ENCODE assay signal across 11 cellular contexts in the genomic region with DNA sequence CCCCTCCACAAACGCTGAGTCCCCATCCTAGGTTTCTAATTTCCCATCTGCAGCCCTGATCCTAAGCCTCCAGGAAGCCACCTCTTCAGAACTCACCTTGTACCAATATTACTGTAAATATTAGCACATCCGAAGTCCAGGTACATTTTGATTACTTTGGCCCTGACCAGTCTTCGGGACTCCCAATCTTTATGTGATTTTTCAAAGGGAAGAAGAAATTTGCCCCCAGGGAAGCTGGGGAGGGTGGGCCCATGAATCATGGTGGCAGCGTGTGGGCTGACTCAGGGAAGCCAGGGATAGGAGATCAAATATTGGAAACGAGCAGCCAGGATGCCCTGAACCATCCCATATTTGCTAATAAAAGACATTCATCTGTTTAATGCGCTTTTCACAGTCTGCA. TPM values are rescaled to one million over a fixed set of nuclear protein-coding genes. Genes with fewer than 3 reads are reported as not detected.
DNase-seq lines count a peak whose midpoint lies in the region; ATAC-seq and TF ChIP-seq lines count a peak whose summit lies in the region.
"Had no signal": no experiment of that assay in that cellular context is flagged by ENCODE, and none has a peak within 500 bp of the region (broad histone marks: within the 10 kb centered on the region; RNA-seq: fewer than 3 reads in every experiment).

No MANE protein-coding gene starts in this region.

- ATAC-seq in T-helper 17 cell = no peak

- TF ChIP-seq RAD21 in liver (IDR thresholded peaks at IDR 0.05) = no peak

- H3K4me2 ChIP-seq in MM.1S (ENCODE audit: low read depth, low read length) = peak overlapping the region; percentile 21; the same call in 1 of the 2 replicates
- H3K4me2 ChIP-seq: BLaER1 treated with 17β-estradiol and CSF1 and Interleukin-3, amounts not matched to agents 10 nM and 100 nM had no signal

- no peak for TF ChIP-seq CTCF in MM.1S (IDR thresholded peaks at IDR 0.05; ENCODE audit: low read length)
- no peak for TF ChIP-seq CTCF in liver (IDR thresholded peaks at IDR 0.05; ENCODE audit: low read depth, low read length, missing input control)
- no peak for TF ChIP-seq CTCF in tibial artery (IDR thresholded peaks at IDR 0.05)

- H3K4me3 ChIP-seq in MM.1S (ENCODE audit: low read length) = no peak overlapping the region
- peak overlapping the region in 1 of 3 donors; percentile 20 for H3K4me3 ChIP-seq in liver (ENCODE audit: low read depth in 1 of 3, low read length in 3 of 3)
- H3K4me3 ChIP-seq in tibial artery = no peak overlapping the region
- H3K4me3 ChIP-seq: BLaER1 treated with 17β-estradiol and CSF1 and Interleukin-3, amounts not matched to agents 10 nM and 100 nM had no signal

- H3K4me1 ChIP-seq in MM.1S (ENCODE audit: low read length) (peaks cover 16% of the 10 kb centered on the region), liver (ENCODE audit: control insufficient read depth in 4 of 4, insufficient read depth in 4 of 4, low read length in 3 of 4) (peaks cover 2 to 27% (median 21%) of the 10 kb centered on the region in 4 donors), tibial artery (peaks cover 0 to 7% (median 0%) of the 10 kb centered on the region in 4 donors)

- H3K79me2 ChIP-seq in MM.1S (ENCODE audit: low read length) = no peaks in the 10 kb centered on the region

- peak overlapping the region; percentile 21 for H3K27ac Mint-ChIP-seq in T-helper 17 cell
- H3K27ac Mint-ChIP-seq: T-helper 2 cell treated with Interferon-gamma antibody and Interleukin-4, amounts not matched to agents 5 μg/mL and 100 μg/mL, for 36 hours had no signal

- H3K27ac ChIP-seq in MM.1S (ENCODE audit: low read length) (no peak overlapping the region), liver (ENCODE audit: low read depth in 1 of 2, low read length in 2 of 2) (peak overlapping the region; percentile 34 to 37), tibial artery (no peak overlapping the region)
- H3K27ac ChIP-seq: BLaER1 treated with 17β-estradiol and CSF1 and Interleukin-3, amounts not matched to agents 10 nM and 100 nM had no signal

- 22% methylated on average over 6 of the region's 6 CpGs for WGBS in liver

- no peaks in the 10 kb centered on the region for H4K20me1 ChIP-seq in MM.1S (ENCODE audit: insufficient read depth, low read length)
- H4K20me1 ChIP-seq: BLaER1 treated with 17β-estradiol and CSF1 and Interleukin-3, amounts not matched to agents 10 nM and 100 nM had no signal

- DNase-seq in ELF-1 (ENCODE audit: low read depth, low spot score) (peak; percentile 36), MM.1S (no peak), T-helper 17 cell (no peak), tibial artery (no peak), NCI-H2029 treated with DMSO at 0.1 percent for 48 hours (lab: John Stamatoyannopoulos, UW) (no peak), DMS79 (lab: John Stamatoyannopoulos, UW) (no peak)
- no peak for DNase-seq in effector CD4-positive, alpha-beta T cell
- DNase-seq: NCI-H2081 treated with DMSO at 0.1 percent for 48 hours had no signal

- intact Hi-C loops in tibial artery (cut with DNase I; ENCODE audit: low total_unique reads) = no loop called here

- no peaks in the 10 kb centered on the region for H3K9me2 ChIP-seq in MM.1S (replicated peaks; ENCODE audit: insufficient read depth, low read length)

- H3K9ac ChIP-seq in MM.1S (ENCODE audit: low read length) = no peak overlapping the region
- no peak overlapping the region for H3K9ac ChIP-seq in liver (ENCODE audit: low read depth in 1 of 2, low read length in 2 of 2)
- H3K9ac ChIP-seq: BLaER1 treated with 17β-estradiol and CSF1 and Interleukin-3, amounts not matched to agents 10 nM and 100 nM had no signal

- H3K27me3 Mint-ChIP-seq in T-helper 17 cell = peaks cover 45% of the 10 kb centered on the region

- H2AFZ ChIP-seq in MM.1S (ENCODE audit: low read length) = no peak overlapping the region

- no peak overlapping the region for H3K4me3 Mint-ChIP-seq in T-helper 17 cell
- H3K4me3 Mint-ChIP-seq: T-helper 2 cell treated with Interferon-gamma antibody and Interleukin-4, amounts not matched to agents 5 μg/mL and 100 μg/mL, for 36 hours had no signal

- H3K9me3 ChIP-seq in MM.1S (replicated peaks; ENCODE audit: insufficient read depth, low read length) (no peaks in the 10 kb centered on the region), T-helper 17 cell (ENCODE audit: control insufficient read depth, low read length, poor library complexity, severe bottlenecking) (no peaks in the 10 kb centered on the region), liver (ENCODE audit: control insufficient read depth in 4 of 4, low read length in 3 of 4) (no peaks in the 10 kb centered on the region), tibial artery (no peaks in the 10 kb centered on the region)
- H3K9me3 ChIP-seq: BLaER1 treated with 17β-estradiol and CSF1 and Interleukin-3, amounts not matched to agents 10 nM and 100 nM had no signal

- peaks cover 14% of the 10 kb centered on the region for H3F3A ChIP-seq in MM.1S (ENCODE audit: insufficient read depth, low read length)

- H3K36me3 Mint-ChIP-seq in T-helper 17 cell (ENCODE audit: low read depth) = peaks cover 4% of the 10 kb centered on the region

- H3K4me1 Mint-ChIP-seq in T-helper 17 cell = peaks cover 14% of the 10 kb centered on the region

- H3K36me3 ChIP-seq in MM.1S (replicated peaks; ENCODE audit: insufficient read depth, low read length) (no peaks in the 10 kb centered on the region), liver (ENCODE audit: control insufficient read depth in 4 of 4, insufficient read depth in 3 of 4, low read depth in 1 of 4, low read length in 3 of 4) (no peaks in the 10 kb centered on the region), tibial artery (no peaks in the 10 kb centered on the region)
- H3K36me3 ChIP-seq: BLaER1 treated with 17β-estradiol and CSF1 and Interleukin-3, amounts not matched to agents 10 nM and 100 nM had no signal

- H3K27me3 ChIP-seq in MM.1S (replicated peaks; ENCODE audit: insufficient read depth, low read length) (no peaks in the 10 kb centered on the region), liver (ENCODE audit: control insufficient read depth in 4 of 4, insufficient read depth in 4 of 4, low read length in 3 of 4) (no peaks in the 10 kb centered on the region), tibial artery (peaks cover 0 to 10% of the 10 kb centered on the region in 2 donors)
- H3K27me3 ChIP-seq: BLaER1 treated with 17β-estradiol and CSF1 and Interleukin-3, amounts not matched to agents 10 nM and 100 nM had no signal

TF ChIP-seq in liver, 16 proteins besides CTCF, POLR2A, EP300 and RAD21:
- TF ChIP-seq SP1 (IDR thresholded peaks at IDR 0.05) (peak; percentile 16), YY1 (IDR thresholded peaks at IDR 0.05) (no peak), FOXA1 (IDR thresholded peaks at IDR 0.05) (no peak), GABPA (IDR thresholded peaks at IDR 0.05 in 1 of 2, conservative IDR thresholded peaks at IDR 0.05 in 1 of 2) (no peak), REST (IDR thresholded peaks at IDR 0.05) (no peak), JUND (IDR thresholded peaks at IDR 0.05) (no peak), HNF4A (conservative IDR thresholded peaks at IDR 0.05) (peak; percentile 61 to 63), EGR1 (IDR thresholded peaks at IDR 0.05; ENCODE audit: low read depth in 2 of 2) (no peak), TAF1 (conservative IDR thresholded peaks at IDR 0.05) (no peak), ATF3 (IDR thresholded peaks at IDR 0.05) (no peak), NR2F2 (IDR thresholded peaks at IDR 0.05) (no peak), RXRA (IDR thresholded peaks at IDR 0.05) (peak in 1 of 2 donors; percentile 30)
- TF ChIP-seq, protein P1, sequence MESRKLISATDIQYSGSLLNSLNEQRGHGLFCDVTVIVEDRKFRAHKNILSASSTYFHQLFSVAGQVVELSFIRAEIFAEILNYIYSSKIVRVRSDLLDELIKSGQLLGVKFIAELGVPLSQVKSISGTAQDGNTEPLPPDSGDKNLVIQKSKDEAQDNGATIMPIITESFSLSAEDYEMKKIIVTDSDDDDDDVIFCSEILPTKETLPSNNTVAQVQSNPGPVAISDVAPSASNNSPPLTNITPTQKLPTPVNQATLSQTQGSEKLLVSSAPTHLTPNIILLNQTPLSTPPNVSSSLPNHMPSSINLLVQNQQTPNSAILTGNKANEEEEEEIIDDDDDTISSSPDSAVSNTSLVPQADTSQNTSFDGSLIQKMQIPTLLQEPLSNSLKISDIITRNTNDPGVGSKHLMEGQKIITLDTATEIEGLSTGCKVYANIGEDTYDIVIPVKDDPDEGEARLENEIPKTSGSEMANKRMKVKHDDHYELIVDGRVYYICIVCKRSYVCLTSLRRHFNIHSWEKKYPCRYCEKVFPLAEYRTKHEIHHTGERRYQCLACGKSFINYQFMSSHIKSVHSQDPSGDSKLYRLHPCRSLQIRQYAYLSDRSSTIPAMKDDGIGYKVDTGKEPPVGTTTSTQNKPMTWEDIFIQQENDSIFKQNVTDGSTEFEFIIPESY (IDR thresholded peaks at IDR 0.05) = no peak

RNA-seq across cellular contexts. Expression of gene KIAA0040, which starts 46.7 kb away (rescaled TPM):
- total RNA-seq in T-helper 17 cell (10 to 100 TPM; 29.0 to 31.5 TPM), liver (10 to 100 TPM in 1 of 2 donors, 1 to 10 TPM in 1; 5.7 to 12.0 TPM)
- polyA plus RNA-seq in liver = 1 to 10 TPM; 4.6 to 5.8 TPM

Comparison
In these comparisons a context has a peak if more than half of its experiments do, and no peak if none do; other contexts are left out.
1. H3K27ac ChIP-seq: peak in liver (2 of 2); none in MM.1S (single experiment) and tibial artery (0 of 2).